ENCODE assay signal across 18 cellular contexts in the genomic region with DNA sequence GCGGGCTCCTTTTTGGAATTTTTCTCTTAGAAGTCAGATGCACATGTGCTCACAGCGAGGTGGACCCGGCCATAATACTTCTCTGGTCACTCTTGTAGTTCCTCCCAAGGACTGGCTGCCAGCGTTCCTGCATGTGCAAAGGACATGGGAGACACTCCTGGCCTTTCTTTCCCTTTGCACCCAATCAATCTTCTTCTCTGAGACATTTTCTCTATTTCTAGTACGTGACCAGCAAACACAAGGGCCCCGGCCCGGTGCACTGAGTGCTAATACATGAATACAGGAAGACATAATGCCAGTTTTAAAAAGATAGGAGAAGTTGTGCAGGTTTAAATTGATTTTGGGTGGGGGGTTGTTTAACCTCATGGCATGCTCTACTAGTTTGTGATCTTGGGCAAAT.
DNase-seq lines count a peak whose midpoint lies in the region; ATAC-seq and TF ChIP-seq lines count a peak whose summit lies in the region.
"Had no signal": no experiment of that assay in that cellular context is flagged by ENCODE, and none has a peak within 500 bp of the region (broad histone marks: within the 10 kb centered on the region; RNA-seq: fewer than 3 reads in every experiment).

No MANE protein-coding gene starts in this region.

- no peak overlapping the region for H3K4me3 Mint-ChIP-seq in Calu3 (ENCODE audit: low read depth, unreplicated experiment)
- H3K4me3 Mint-ChIP-seq in T-helper 2 cell treated with Interferon-gamma antibody and Interleukin-4, amounts not matched to agents 5 μg/mL and 100 μg/mL, for 36 hours: no peak overlapping the region
- H3K4me3 Mint-ChIP-seq: CD14-positive monocyte; CD4-positive, alpha-beta memory T cell; H9 had no signal

- no peaks in the 10 kb centered on the region for H3K9me3 Mint-ChIP-seq in Calu3 (ENCODE audit: low read depth, unreplicated experiment)
- H3K9me3 Mint-ChIP-seq in T-helper 2 cell treated with Interferon-gamma antibody and Interleukin-4, amounts not matched to agents 5 μg/mL and 100 μg/mL, for 36 hours: no peaks in the 10 kb centered on the region

- CTCF ChIA-PET in Calu3 (lab: Charles Lee): no interaction called here

- TF ChIP-seq CTCF in Calu3 (IDR thresholded peaks at IDR 0.05; ENCODE audit: unreplicated experiment) (no peak), upper lobe of right lung (IDR thresholded peaks at IDR 0.05) (no peak)

- BruUV-seq in Calu3 (replicated peaks; lab: Mats Ljungman, UMichigan): no TSS peak

- H3K27me3 Mint-ChIP-seq in Calu3 (ENCODE audit: unreplicated experiment): no peaks in the 10 kb centered on the region
- H3K27me3 Mint-ChIP-seq in T-helper 2 cell treated with Interferon-gamma antibody and Interleukin-4, amounts not matched to agents 5 μg/mL and 100 μg/mL, for 36 hours (ENCODE audit: low read depth): no peaks in the 10 kb centered on the region

- no peak overlapping the region for H3K27ac ChIP-seq in upper lobe of right lung
- H3K27ac ChIP-seq: BLaER1 had no signal

- ATAC-seq in Right ventricle myocardium superior (ENCODE audit: poor library complexity): no peak
- ATAC-seq in left cardiac atrium: no peak
- no peak for ATAC-seq in upper lobe of right lung
- ATAC-seq in HG02981 (IDR thresholded peaks at IDR 0.05; ENCODE audit: unreplicated experiment): no peak
- ATAC-seq: GM12878 had no signal

- no peaks in the 10 kb centered on the region for H3K9me3 ChIP-seq in upper lobe of right lung
- H3K9me3 ChIP-seq: BLaER1 had no signal

- no peaks in the 10 kb centered on the region for H3K27me3 ChIP-seq in upper lobe of right lung
- H3K27me3 ChIP-seq: BLaER1 had no signal

- peak; percentile 37 for DNase-seq in Right ventricle myocardium superior
- no peak for DNase-seq in left cardiac atrium
- DNase-seq in Calu3: no peak
- peak; percentile 6 for DNase-seq in mucosa of gallbladder (ENCODE audit: low spot score)
- DNase-seq in upper lobe of right lung: peak; percentile 18
- no peak for DNase-seq in T-helper 2 cell treated with Interferon-gamma antibody and Interleukin-4, amounts not matched to agents 5 μg/mL and 100 μg/mL, for 36 hours (ENCODE audit: low spot score)
- DNase-seq: 8988T; CD4-positive, alpha-beta memory T cell; DMS 273 treated with DMSO at 0.1 percent for 48 hours; DMS53; DND-41; EL; GOT3; H9 had no signal

- H3K4me3 ChIP-seq in upper lobe of right lung: no peak overlapping the region
- H3K4me3 ChIP-seq: BLaER1, GM12878 had no signal

- H3K27ac Mint-ChIP-seq in Calu3 (ENCODE audit: unreplicated experiment): peak overlapping the region; percentile 98
- no peak overlapping the region for H3K27ac Mint-ChIP-seq in T-helper 2 cell treated with Interferon-gamma antibody and Interleukin-4, amounts not matched to agents 5 μg/mL and 100 μg/mL, for 36 hours
- H3K27ac Mint-ChIP-seq: CD14-positive monocyte; CD4-positive, alpha-beta memory T cell; H9 had no signal

- H3K4me1 ChIP-seq in upper lobe of right lung: no peaks in the 10 kb centered on the region
- H3K4me1 ChIP-seq: BLaER1 had no signal

- intact Hi-C loops in Right ventricle myocardium superior (cut with DNase I): no loop called here
- intact Hi-C loops in left cardiac atrium (cut with DNase I): no loop called here
- intact Hi-C loops in Calu3 (cut with micrococcal nuclease; ENCODE audit: unreplicated experiment): no loop called here
- intact Hi-C loops in upper lobe of right lung (cut with DNase I): no loop called here

- H3K36me3 Mint-ChIP-seq in Calu3 (ENCODE audit: insufficient read depth, unreplicated experiment): peaks cover 43% of the 10 kb centered on the region
- H3K36me3 Mint-ChIP-seq in T-helper 2 cell treated with Interferon-gamma antibody and Interleukin-4, amounts not matched to agents 5 μg/mL and 100 μg/mL, for 36 hours (ENCODE audit: low read depth): no peaks in the 10 kb centered on the region
- H3K36me3 Mint-ChIP-seq: CD14-positive monocyte; CD4-positive, alpha-beta memory T cell had no signal

- H3K36me3 ChIP-seq in upper lobe of right lung: no peaks in the 10 kb centered on the region
- H3K36me3 ChIP-seq: BLaER1 had no signal

- H3K4me1 Mint-ChIP-seq in Calu3 (ENCODE audit: low read depth, unreplicated experiment): peaks cover 77% of the 10 kb centered on the region
- no peaks in the 10 kb centered on the region for H3K4me1 Mint-ChIP-seq in T-helper 2 cell treated with Interferon-gamma antibody and Interleukin-4, amounts not matched to agents 5 μg/mL and 100 μg/mL, for 36 hours (ENCODE audit: low read depth)
- H3K4me1 Mint-ChIP-seq: CD14-positive monocyte; CD4-positive, alpha-beta memory T cell had no signal

Comparison
In these comparisons a context has a peak if more than half of its experiments do, and no peak if none do; other contexts are left out.
1. DNase-seq: peak in Right ventricle myocardium superior (single experiment), mucosa of gallbladder (single experiment) and upper lobe of right lung (single experiment); none in left cardiac atrium (single experiment), Calu3 (single experiment) and T-helper 2 cell treated with Interferon-gamma antibody and Interleukin-4, amounts not matched to agents 5 μg/mL and 100 μg/mL, for 36 hours (single experiment).